In the genomic region with DNA sequence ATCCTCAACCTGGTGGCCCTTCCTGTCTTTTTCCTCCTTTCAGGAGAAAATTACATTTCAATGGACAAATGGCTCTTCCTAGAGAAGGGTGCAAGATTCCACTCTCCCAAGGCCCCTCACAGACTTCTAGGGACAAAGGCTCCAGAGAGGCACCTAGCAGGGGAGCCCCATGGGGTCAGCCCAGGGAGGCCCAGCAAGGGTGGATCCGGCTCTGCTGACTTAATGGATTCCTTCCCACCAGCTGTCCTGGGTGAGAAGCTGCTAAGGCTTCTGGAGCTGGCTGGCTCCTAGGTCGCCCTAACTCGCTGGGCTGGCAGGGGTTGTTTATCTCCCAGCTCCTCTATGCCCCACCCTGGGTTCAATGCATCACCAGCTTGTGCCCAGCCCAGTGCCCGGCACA, we compare ENCODE assay signal across 28 cellular contexts.
DNase-seq lines count a peak whose midpoint lies in the region; ATAC-seq, FAIRE-seq and TF ChIP-seq lines count a peak whose summit lies in the region.
"Had no signal": no experiment of that assay in that cellular context is flagged by ENCODE, and none has a peak within 500 bp of the region (broad histone marks: within the 10 kb centered on the region; RNA-seq: fewer than 3 reads in every experiment).

No MANE protein-coding gene starts in this region.

- H3K4ac ChIP-seq in mesenchymal stem cell (ENCODE audit: low read depth in 1 of 2, low read length in 2 of 2) = no peak overlapping the region

- no peak overlapping the region for H2BK120ac ChIP-seq in mesenchymal stem cell (ENCODE audit: low read depth, low read length)

- H2BK15ac ChIP-seq in mesenchymal stem cell (ENCODE audit: low read depth, poor library complexity, severe bottlenecking) = no peak overlapping the region

- peak overlapping the region; percentile 86 for H2AK5ac ChIP-seq in mesenchymal stem cell (ENCODE audit: low read length, severe bottlenecking)

- WGBS in mesenchymal stem cell = 42% methylated on average over 1 of the region's 4 CpGs

- TF ChIP-seq CTCF in HEK293 (tag by site-specific recombination; IDR thresholded peaks at IDR 0.05) (no peak), WERI-Rb-1 (IDR thresholded peaks at IDR 0.05; ENCODE audit: low read depth, low read length) (no peak)

- FAIRE-seq in RCC 7860 (lab: Jason Lieb, UNC) = no peak
- FAIRE-seq: HepG2 had no signal

- H3K4me1 ChIP-seq in HEK293 (ENCODE audit: control insufficient read depth, insufficient read depth, low read length) = peaks cover 24% of the 10 kb centered on the region
- H3K4me1 ChIP-seq in mesenchymal stem cell (ENCODE audit: control insufficient read depth, insufficient read depth, low read depth, low read length) = peaks cover 38% of the 10 kb centered on the region
- H3K4me1 ChIP-seq: prostate gland had no signal

- no peaks in the 10 kb centered on the region for H3K36me3 ChIP-seq in HEK293 (ENCODE audit: control insufficient read depth in 2 of 2, insufficient read depth in 1 of 2, low read length in 2 of 2)
- no peaks in the 10 kb centered on the region for H3K36me3 ChIP-seq in WERI-Rb-1
- no peaks in the 10 kb centered on the region for H3K36me3 ChIP-seq in mesenchymal stem cell (ENCODE audit: control insufficient read depth in 1 of 2, insufficient read depth in 2 of 2, low read depth in 1 of 2, low read length in 2 of 2)
- H3K36me3 ChIP-seq: adrenal gland, gastrocnemius medialis, prostate gland, tibial artery had no signal

- H2BK5ac ChIP-seq in mesenchymal stem cell (ENCODE audit: low read depth, low read length, poor library complexity, severe bottlenecking) = no peak overlapping the region

- CTCF ChIA-PET in HEK293 (lab: Yijun Ruan, JAX) = no interaction called here

- no peak overlapping the region for H2BK12ac ChIP-seq in mesenchymal stem cell (ENCODE audit: low read length in 2 of 2)

- H4K91ac ChIP-seq in mesenchymal stem cell (ENCODE audit: low read length) = no peak overlapping the region

- no peak overlapping the region for H2AFZ ChIP-seq in mesenchymal stem cell (ENCODE audit: low read depth, low read length)

- H4K8ac ChIP-seq in mesenchymal stem cell (ENCODE audit: low read length) = no peak overlapping the region

- H3K9ac ChIP-seq in mesenchymal stem cell (ENCODE audit: low read length) = no peak overlapping the region

- DNase-seq in WERI-Rb-1 = peak; percentile 49
- no peak for DNase-seq in mesenchymal stem cell
- DNase-seq in retina = peak; percentile 33
- no peak for DNase-seq in effector CD4-positive, alpha-beta T cell
- DNase-seq in RCC 7860 (ENCODE audit: low spot score) = no peak
- DNase-seq: activated CD4-positive, alpha-beta memory T cell treated with anti-CD3 and anti-CD28 coated beads for 36 hours; activated CD4-positive, alpha-beta T cell treated with anti-CD3 and anti-CD28 coated beads for 1 hour; activated naive CD4-positive, alpha-beta T cell treated with anti-CD3 and anti-CD28 coated beads, Interleukin-2, amount 10 ng/mL, durations not matched to agents 7 days and 5 days; adrenal gland; gastrocnemius medialis; GOT3; Karpas-422; left cardiac atrium; NCI-H1436; NCI-H2081 treated with DMSO at 0.1 percent for 48 hours; NCI-H2227 treated with DMSO at 0.1 percent for 48 hours; NCI-H526; nucleus accumbens; PC-3; Right ventricle myocardium superior; stimulated activated CD4-positive, alpha-beta T cell treated with anti-CD3 and anti-CD28 coated beads, Interleukin-4, amount 100 ng/mL, for 24 hours; T-helper 2 cell; tibial artery had no signal

- H3K9me3 ChIP-seq in HEK293 (ENCODE audit: control insufficient read depth, insufficient read depth, low read depth, low read length) = no peaks in the 10 kb centered on the region
- no peaks in the 10 kb centered on the region for H3K9me3 ChIP-seq in WERI-Rb-1 (ENCODE audit: severe bottlenecking)
- H3K9me3 ChIP-seq in mesenchymal stem cell (ENCODE audit: control insufficient read depth, low read length) = no peaks in the 10 kb centered on the region
- H3K9me3 ChIP-seq: adrenal gland, gastrocnemius medialis, prostate gland, tibial artery had no signal

- H3K27me3 ChIP-seq in WERI-Rb-1 (ENCODE audit: insufficient read depth, low read depth, severe bottlenecking) (no peaks in the 10 kb centered on the region), mesenchymal stem cell (ENCODE audit: control insufficient read depth in 1 of 2, insufficient read depth in 1 of 2, low read length in 2 of 2) (no peaks in the 10 kb centered on the region)
- H3K27me3 ChIP-seq: adrenal gland, gastrocnemius medialis, tibial artery had no signal

- no peak overlapping the region for H3K23ac ChIP-seq in mesenchymal stem cell (ENCODE audit: low read length in 2 of 2)

- ATAC-seq in HG02798 (IDR thresholded peaks at IDR 0.05; ENCODE audit: poor library complexity, unreplicated experiment) = no peak
- ATAC-seq: gastrocnemius medialis, HepG2, left cardiac atrium, PC-3 had no signal

- H3K4me3 ChIP-seq in HEK293 (ENCODE audit: low read depth, low read length) = no peak overlapping the region
- no peak overlapping the region for H3K4me3 ChIP-seq in WERI-Rb-1 (ENCODE audit: low read depth, low read length)
- H3K4me3 ChIP-seq in mesenchymal stem cell (ENCODE audit: insufficient read depth in 1 of 2, low read depth in 1 of 2, low read length in 2 of 2) = no peak overlapping the region
- H3K4me3 ChIP-seq: adrenal gland, gastrocnemius medialis, prostate gland, tibial artery had no signal

- H3K79me1 ChIP-seq in mesenchymal stem cell (replicated peaks; ENCODE audit: low read length, poor library complexity, severe bottlenecking) = peaks cover 8% of the 10 kb centered on the region

- H3K14ac ChIP-seq in mesenchymal stem cell (ENCODE audit: low read length in 2 of 2) = peak overlapping the region in 1 of 2 experiments; percentile 4

- H3K4me2 ChIP-seq in mesenchymal stem cell (ENCODE audit: low read length, poor library complexity, severe bottlenecking) = no peak overlapping the region

- H3K27ac ChIP-seq in HEK293 (ENCODE audit: extremely low read depth, low read depth, low read length) (no peak overlapping the region), WERI-Rb-1 (no peak overlapping the region), mesenchymal stem cell (ENCODE audit: low read length, poor library complexity, severe bottlenecking) (peak overlapping the region; percentile 22)
- H3K27ac ChIP-seq: adrenal gland, gastrocnemius medialis, HL-60, prostate gland, tibial artery had no signal

- POLR2A ChIA-PET in HEK293 (lab: Yijun Ruan, JAX) = no interaction called here

- no peak overlapping the region for H3K18ac ChIP-seq in mesenchymal stem cell (ENCODE audit: low read depth in 1 of 2, low read length in 2 of 2)

TF ChIP-seq in HEK293, 187 proteins besides CTCF, POLR2A, EP300 and RAD21 (continues in another document):
- TF ChIP-seq ZNF521 (tag by site-specific recombination; IDR thresholded peaks at IDR 0.05) (no peak), ZNF416 (tag by site-specific recombination; IDR thresholded peaks at IDR 0.05) (no peak), ZNF133 (tag by site-specific recombination; IDR thresholded peaks at IDR 0.05) (no peak), ZXDB (tag by site-specific recombination; IDR thresholded peaks at IDR 0.05) (no peak), ZIC2 (tag by site-specific recombination; IDR thresholded peaks at IDR 0.05) (peak; percentile 68), BCL11B (tag by site-specific recombination; IDR thresholded peaks at IDR 0.05; ENCODE audit: low read depth) (no peak), ZNF777 (tag by site-specific recombination; IDR thresholded peaks at IDR 0.05; ENCODE audit: borderline replicate concordance) (no peak), GLIS2 (tag by site-specific recombination; IDR thresholded peaks at IDR 0.05) (no peak), ZNF221 (tag by site-specific recombination; IDR thresholded peaks at IDR 0.05; ENCODE audit: borderline replicate concordance) (no peak), SP7 (tag by site-specific recombination; IDR thresholded peaks at IDR 0.05) (no peak), ZNF560 (tag by site-specific recombination; IDR thresholded peaks at IDR 0.05; ENCODE audit: borderline replicate concordance) (no peak)
- TF ChIP-seq, protein P1, sequence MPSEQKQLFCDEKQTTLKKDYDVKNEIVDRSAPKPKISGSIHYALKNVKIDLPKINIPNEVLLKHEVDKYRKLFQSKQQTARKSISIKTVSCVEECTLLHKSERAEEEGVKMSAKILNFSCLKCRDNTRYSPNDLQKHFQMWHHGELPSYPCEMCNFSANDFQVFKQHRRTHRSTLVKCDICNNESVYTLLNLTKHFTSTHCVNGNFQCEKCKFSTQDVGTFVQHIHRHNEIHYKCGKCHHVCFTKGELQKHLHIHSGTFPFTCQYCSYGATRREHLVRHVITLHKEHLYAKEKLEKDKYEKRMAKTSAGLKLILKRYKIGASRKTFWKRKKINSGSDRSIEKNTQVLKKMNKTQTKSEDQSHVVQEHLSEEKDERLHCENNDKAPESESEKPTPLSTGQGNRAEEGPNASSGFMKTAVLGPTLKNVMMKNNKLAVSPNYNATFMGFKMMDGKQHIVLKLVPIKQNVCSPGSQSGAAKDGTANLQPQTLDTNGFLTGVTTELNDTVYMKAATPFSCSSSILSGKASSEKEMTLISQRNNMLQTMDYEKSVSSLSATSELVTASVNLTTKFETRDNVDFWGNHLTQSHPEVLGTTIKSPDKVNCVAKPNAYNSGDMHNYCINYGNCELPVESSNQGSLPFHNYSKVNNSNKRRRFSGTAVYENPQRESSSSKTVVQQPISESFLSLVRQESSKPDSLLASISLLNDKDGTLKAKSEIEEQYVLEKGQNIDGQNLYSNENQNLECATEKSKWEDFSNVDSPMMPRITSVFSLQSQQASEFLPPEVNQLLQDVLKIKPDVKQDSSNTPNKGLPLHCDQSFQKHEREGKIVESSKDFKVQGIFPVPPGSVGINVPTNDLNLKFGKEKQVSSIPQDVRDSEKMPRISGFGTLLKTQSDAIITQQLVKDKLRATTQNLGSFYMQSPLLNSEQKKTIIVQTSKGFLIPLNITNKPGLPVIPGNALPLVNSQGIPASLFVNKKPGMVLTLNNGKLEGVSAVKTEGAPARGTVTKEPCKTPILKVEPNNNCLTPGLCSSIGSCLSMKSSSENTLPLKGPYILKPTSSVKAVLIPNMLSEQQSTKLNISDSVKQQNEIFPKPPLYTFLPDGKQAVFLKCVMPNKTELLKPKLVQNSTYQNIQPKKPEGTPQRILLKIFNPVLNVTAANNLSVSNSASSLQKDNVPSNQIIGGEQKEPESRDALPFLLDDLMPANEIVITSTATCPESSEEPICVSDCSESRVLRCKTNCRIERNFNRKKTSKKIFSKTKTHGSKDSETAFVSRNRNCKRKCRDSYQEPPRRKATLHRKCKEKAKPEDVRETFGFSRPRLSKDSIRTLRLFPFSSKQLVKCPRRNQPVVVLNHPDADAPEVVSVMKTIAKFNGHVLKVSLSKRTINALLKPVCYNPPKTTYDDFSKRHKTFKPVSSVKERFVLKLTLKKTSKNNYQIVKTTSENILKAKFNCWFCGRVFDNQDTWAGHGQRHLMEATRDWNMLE (tag by site-specific recombination; conservative IDR thresholded peaks at IDR 0.05; ENCODE audit: low read depth) = no peak

Comparison
In these comparisons a context has a peak if more than half of its experiments do, and no peak if none do; other contexts are left out.
1. DNase-seq: peak in WERI-Rb-1 (single experiment) and retina (single experiment); none in mesenchymal stem cell (single experiment), effector CD4-positive, alpha-beta T cell (single experiment) and RCC 7860 (single experiment).